ENCODE assay signal across 10 cellular contexts in the genomic region with DNA sequence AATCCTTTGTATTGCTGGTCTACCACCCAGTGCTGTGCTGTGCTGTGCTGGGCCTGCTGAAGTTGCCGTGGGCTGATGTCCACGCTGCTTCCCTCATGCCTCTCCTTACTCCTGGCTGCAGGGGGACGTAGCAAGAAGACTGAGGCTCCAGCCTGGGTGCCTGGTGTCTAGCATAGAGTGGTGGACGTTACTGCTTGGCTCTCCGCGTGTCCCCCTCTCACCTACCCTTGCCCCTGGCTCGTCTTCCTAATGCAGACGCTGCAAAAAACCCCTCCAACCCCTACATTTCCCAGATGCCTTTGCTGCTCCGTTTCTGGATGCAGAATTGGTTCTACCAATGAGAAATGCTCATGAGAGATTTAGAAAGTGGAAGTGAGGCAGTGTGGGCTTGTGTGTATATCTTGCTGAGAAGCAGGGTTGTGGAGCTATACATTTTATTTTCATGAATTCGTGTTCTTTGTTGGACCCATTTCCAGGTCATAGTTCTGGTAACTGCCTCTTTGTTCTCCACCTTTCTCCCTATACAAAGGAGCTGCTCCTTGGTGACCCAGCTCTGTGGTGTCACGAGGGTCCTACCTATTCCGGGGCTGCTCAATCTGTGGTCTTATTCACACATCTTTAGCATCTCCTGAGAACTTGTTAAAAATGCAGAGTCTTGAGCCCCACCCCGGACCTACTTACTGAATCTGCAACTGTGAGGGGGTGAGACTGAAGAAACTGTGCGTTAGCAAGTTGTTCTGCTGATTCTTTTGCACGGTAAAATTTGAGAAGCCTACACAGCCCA. TPM values are rescaled to one million over a fixed set of nuclear protein-coding genes. Genes with fewer than 3 reads are reported as not detected.
DNase-seq lines count a peak whose midpoint lies in the region; ATAC-seq and TF ChIP-seq lines count a peak whose summit lies in the region.
"Had no signal": no experiment of that assay in that cellular context is flagged by ENCODE, and none has a peak within 500 bp of the region (broad histone marks: within the 10 kb centered on the region; RNA-seq: fewer than 3 reads in every experiment).

No MANE protein-coding gene starts in this region.

- no peak overlapping the region for H3K27ac Mint-ChIP-seq in activated naive CD8-positive, alpha-beta T cell

- dilution Hi-C loops in IMR-90 (cut with HindIII; ENCODE audit: low sequenced_read_pairs, unreplicated experiment): no loop called here

- H3K4me1 Mint-ChIP-seq in activated naive CD8-positive, alpha-beta T cell (ENCODE audit: low read depth): no peaks in the 10 kb centered on the region

- no peak overlapping the region for H3K4ac ChIP-seq in IMR-90 (ENCODE audit: low read depth, low read length)

- H2BK20ac ChIP-seq in IMR-90 (ENCODE audit: low read depth, low read length): no peak overlapping the region

- no TSS peak for BruUV-seq in IMR-90 (replicated peaks; lab: Mats Ljungman, UMichigan)

- no peak overlapping the region for H2BK5ac ChIP-seq in IMR-90 (ENCODE audit: low read depth, low read length, poor library complexity, severe bottlenecking)

- in situ Hi-C loops in IMR-90 (cut with MboI; ENCODE audit: low sequenced_read_pairs): no loop called here

- H3K9me3 ChIP-seq in IMR-90 (ENCODE audit: control insufficient read depth, insufficient read depth, low read length) (peaks cover 10% of the 10 kb centered on the region), heart left ventricle (peaks cover 0 to 14% (median 4%) of the 10 kb centered on the region in 12 donors)

- peak; percentile 10 for DNase-seq in activated naive CD4-positive, alpha-beta T cell treated with Interleukin-2 at 50 U/mL for 16 hours
- DNase-seq in activated naive CD4-positive, alpha-beta T cell (lab: John Stamatoyannopoulos, UW): no peak
- DNase-seq in IMR-90: no peak
- DNase-seq in superior temporal gyrus (ENCODE audit: extremely low spot score): peak; percentile 50
- no peak for DNase-seq in KG1 (lab: John Stamatoyannopoulos, UW)
- no peak for DNase-seq in NCI-H1105 treated with DMSO at 0.1 percent for 48 hours (lab: John Stamatoyannopoulos, UW)
- DNase-seq in heart left ventricle: no peak
- DNase-seq: NCI-H1694 had no signal

- no peak overlapping the region for H4K8ac ChIP-seq in IMR-90 (ENCODE audit: low read depth in 2 of 2, low read length in 2 of 2)

- no peak overlapping the region for H2BK15ac ChIP-seq in IMR-90 (ENCODE audit: low read depth, low read length)

- WGBS in IMR-90 (ENCODE audit: extremely low coverage in 2 of 2, insufficient read length in 1 of 2), 2 experiments: no CpG with 5 or more reads among the region's 15 CpGs
- 41 to 47% (median 45%) methylated on average over 15 of the region's 15 CpGs for WGBS in heart left ventricle, 4 donors

- H4K20me1 ChIP-seq in IMR-90 (ENCODE audit: insufficient read depth, low read length): no peaks in the 10 kb centered on the region

- peaks cover 1% of the 10 kb centered on the region for H3K36me3 Mint-ChIP-seq in activated naive CD8-positive, alpha-beta T cell

- H2AFZ ChIP-seq in IMR-90 (replicated peaks; ENCODE audit: low read length, poor library complexity): peak overlapping the region; percentile 34

- peak overlapping the region; percentile 40 for H3K4me3 Mint-ChIP-seq in activated naive CD8-positive, alpha-beta T cell

- H3K36me3 ChIP-seq in IMR-90 (ENCODE audit: control insufficient read depth, insufficient read depth, low read length) (no peaks in the 10 kb centered on the region), heart left ventricle (no peaks in the 10 kb centered on the region)

- no peak overlapping the region for H3K18ac ChIP-seq in IMR-90 (ENCODE audit: low read depth, low read length)

- no peak overlapping the region for H2AK5ac ChIP-seq in IMR-90 (ENCODE audit: low read depth, low read length)

- POLR2A ChIA-PET in IMR-90 (lab: Charles Lee; ENCODE audit: unreplicated experiment): no interaction called here

- CTCF ChIA-PET in IMR-90 (lab: Yijun Ruan, JAX): no interaction called here

- H3K14ac ChIP-seq in IMR-90 (replicated peaks; ENCODE audit: low read depth, low read length): no peak overlapping the region

- H3K23ac ChIP-seq in IMR-90 (ENCODE audit: low read depth, low read length): no peak overlapping the region

- ATAC-seq in IMR-90 (ENCODE audit: low read depth) (no peak), heart left ventricle (no peak)

- H3K79me1 ChIP-seq in IMR-90 (ENCODE audit: low read depth in 1 of 2, low read length in 2 of 2): no peaks in the 10 kb centered on the region

- intact Hi-C loops in IMR-90 (cut with micrococcal nuclease) (no loop called here), heart left ventricle (cut with DNase I) (no loop called here)

- no peak overlapping the region for H4K91ac ChIP-seq in IMR-90 (ENCODE audit: insufficient read depth, low read depth, low read length)

- no peaks in the 10 kb centered on the region for H3K27me3 Mint-ChIP-seq in activated naive CD8-positive, alpha-beta T cell

- H3K27ac ChIP-seq in IMR-90 (ENCODE audit: insufficient read depth, low read length) (no peak overlapping the region), heart left ventricle (no peak overlapping the region)

- H2BK120ac ChIP-seq in IMR-90 (ENCODE audit: low read depth, low read length): no peak overlapping the region

- H3K56ac ChIP-seq in IMR-90 (ENCODE audit: extremely low read depth, insufficient read depth, low read length): no peak overlapping the region

- TF ChIP-seq POLR2A in IMR-90 (IDR thresholded peaks at IDR 0.05; ENCODE audit: low read depth, low read length): no peak
- no peak for TF ChIP-seq POLR2A in heart left ventricle (IDR thresholded peaks at IDR 0.05)

- no peak overlapping the region for H3K9ac ChIP-seq in IMR-90 (ENCODE audit: low read depth, low read length)

- no peak overlapping the region for H2AK9ac ChIP-seq in IMR-90 (replicated peaks; ENCODE audit: low read depth, low read length, poor library complexity)

- H3K9me1 ChIP-seq in IMR-90 (ENCODE audit: insufficient read depth, low read length): no peaks in the 10 kb centered on the region

- no peak overlapping the region for H4K5ac ChIP-seq in IMR-90 (ENCODE audit: low read depth, low read length)

- TF ChIP-seq RAD21 in IMR-90 (IDR thresholded peaks at IDR 0.05; ENCODE audit: low read length): no peak

- H3K4me3 ChIP-seq in IMR-90 (ENCODE audit: insufficient read depth, low read depth, low read length) (no peak overlapping the region), heart left ventricle (peak overlapping the region in 1 of 12 donors; percentile 34)

- H3K4me1 ChIP-seq in IMR-90 (ENCODE audit: control insufficient read depth, insufficient read depth, low read length) (no peaks in the 10 kb centered on the region), heart left ventricle (no peaks in the 10 kb centered on the region)

- H3K27me3 ChIP-seq in IMR-90 (ENCODE audit: control insufficient read depth, insufficient read depth, low read length) (no peaks in the 10 kb centered on the region), heart left ventricle (peaks cover 0 to 18% (median 0%) of the 10 kb centered on the region in 9 donors)

- TF ChIP-seq CTCF in IMR-90 (conservative IDR thresholded peaks at IDR 0.05; ENCODE audit: low read depth, low read length): no peak
- TF ChIP-seq CTCF in heart left ventricle (IDR thresholded peaks at IDR 0.05): no peak

- no peaks in the 10 kb centered on the region for H3K9me3 Mint-ChIP-seq in activated naive CD8-positive, alpha-beta T cell (ENCODE audit: low read depth)

- no peak overlapping the region for H3K4me2 ChIP-seq in IMR-90 (ENCODE audit: low read depth, low read length)

RNA-seq across cellular contexts. Expression of a gene that starts 7.9 kb away (rescaled TPM):
- total RNA-seq in IMR-90 (2012; rRNA removed): not detected in 2 replicates
- polyA plus RNA-seq in IMR-90 (2012; rRNA removed): not detected in 2 replicates
- polyA plus RNA-seq in IMR-90 (2012; cell fraction: cytosol; rRNA removed): not detected in 2 replicates
- 0.12 and 0.32 TPM in 2 replicates for polyA plus RNA-seq in IMR-90 (2012; cell fraction: nucleus; rRNA removed; ENCODE audit: low replicate concordance)
- 1 to 10 TPM in 2 of 9 donors, under 1 TPM in 7; 0.17 to 9.5 (median 0.50) TPM for total RNA-seq in heart left ventricle
- polyA plus RNA-seq in heart left ventricle: under 1 TPM; 0.25 to 0.42 TPM

RNA-seq across cellular contexts. Expression of a gene that starts 12.6 kb away (rescaled TPM):
- total RNA-seq in IMR-90 (2012; rRNA removed): not detected in 2 replicates
- not detected in 2 replicates for polyA plus RNA-seq in IMR-90 (2012; rRNA removed)
- polyA plus RNA-seq in IMR-90 (2012; cell fraction: cytosol; rRNA removed): not detected in 2 replicates
- polyA plus RNA-seq in IMR-90 (2012; cell fraction: nucleus; rRNA removed; ENCODE audit: low replicate concordance): not detected in 2 replicates
- 1 to 10 TPM in 6 of 9 donors, under 1 TPM in 3; 0.41 to 4.8 (median 1.6) TPM for total RNA-seq in heart left ventricle
- polyA plus RNA-seq in heart left ventricle: 1 to 10 TPM in 1 of 2 donors, under 1 TPM in 1; 0.15 to 2.0 TPM
- polyA plus RNA-seq: BJ had no signal

RNA-seq across cellular contexts. Expression of a gene that starts 25.4 kb away (rescaled TPM):
- total RNA-seq in IMR-90 (2012; rRNA removed) (not detected in 2 replicates), heart left ventricle (1 to 10 TPM in 1 of 9 donors, under 1 TPM in 2, not detected in 6; 0.40 to 1.6 (median 0.52) TPM)
- polyA plus RNA-seq in IMR-90 (2012; rRNA removed) (not detected in 2 replicates), heart left ventricle (under 1 TPM in 1 of 2 donors, not detected in 1; 0.28 TPM)
- polyA plus RNA-seq in IMR-90 (2012; cell fraction: cytosol; rRNA removed): 0.13 TPM in 1 of 2 replicates, not detected in the other
- polyA plus RNA-seq in IMR-90 (2012; cell fraction: nucleus; rRNA removed; ENCODE audit: low replicate concordance): 0.12 TPM in 1 of 2 replicates, not detected in the other
- polyA plus RNA-seq: BJ had no signal

RNA-seq across cellular contexts. Expression of a gene that starts 29.9 kb away (rescaled TPM):
- total RNA-seq in IMR-90 (2012; rRNA removed) (7.0 and 7.8 TPM in 2 replicates), heart left ventricle (100 to 1,000 TPM in 6 of 9 donors, 10 to 100 TPM in 3; 78.4 to 208 (median 114) TPM)
- polyA plus RNA-seq in IMR-90 (2012; rRNA removed) (7.6 and 8.2 TPM in 2 replicates), heart left ventricle (100 to 1,000 TPM in 1 of 2 donors, 10 to 100 TPM in 1; 64.4 to 120 TPM)
- 10.1 and 15.8 TPM in 2 replicates for polyA plus RNA-seq in IMR-90 (2012; cell fraction: cytosol; rRNA removed)
- polyA plus RNA-seq in IMR-90 (2012; cell fraction: nucleus; rRNA removed; ENCODE audit: low replicate concordance): 9.0 and 17.1 TPM in 2 replicates

RNA-seq across cellular contexts. Expression of a gene that starts 41.4 kb away (rescaled TPM):
- total RNA-seq in IMR-90 (2012; rRNA removed) (not detected in 2 replicates), heart left ventricle (under 1 TPM in 4 of 9 donors, not detected in 5; 0.21 to 0.77 (median 0.49) TPM)
- polyA plus RNA-seq in IMR-90 (2012; rRNA removed) (0.10 and 0.11 TPM in 2 replicates), heart left ventricle (under 1 TPM; 0.08 to 0.11 TPM)
- 0.18 and 0.19 TPM in 2 replicates for polyA plus RNA-seq in IMR-90 (2012; cell fraction: cytosol; rRNA removed)
- 0.07 and 0.12 TPM in 2 replicates for polyA plus RNA-seq in IMR-90 (2012; cell fraction: nucleus; rRNA removed; ENCODE audit: low replicate concordance)

Comparison
In these comparisons a context has a peak if more than half of its experiments do, and no peak if none do; other contexts are left out.
1. DNase-seq: peak in activated naive CD4-positive, alpha-beta T cell treated with Interleukin-2 at 50 U/mL for 16 hours (single experiment) and superior temporal gyrus (single experiment); none in activated naive CD4-positive, alpha-beta T cell (0 of 4), IMR-90 (single experiment), KG1 (single experiment), NCI-H1105 treated with DMSO at 0.1 percent for 48 hours (single experiment) and heart left ventricle (0 of 5).